24 cellular contexts compared by ENCODE assay signal in genomic region chr11:102489469-102490145, GRCh38. TPM values are rescaled to one million over a fixed set of nuclear protein-coding genes. Genes with fewer than 3 reads are reported as not detected.
"Had no signal": no experiment of that assay in that cellular context is flagged by ENCODE, and none has a peak within 500 bp of the region (broad histone marks: within the 10 kb centered on the region; RNA-seq: fewer than 3 reads in every experiment).

No MANE protein-coding gene starts in this region.

- H3K4me2 ChIP-seq: hepatocyte had no signal

- H3K36me3 Mint-ChIP-seq: immature natural killer cell, T-cell, WTC11 had no signal

- H3K27me3 ChIP-seq: breast epithelium, hepatocyte, left lung, thyroid gland, upper lobe of right lung had no signal

- H3K27ac Mint-ChIP-seq: immature natural killer cell; naive thymus-derived CD4-positive, alpha-beta T cell; T-cell; WTC11 had no signal

- H3K79me2 ChIP-seq: hepatocyte had no signal

- H2AFZ ChIP-seq: hepatocyte had no signal

- H3K4me1 Mint-ChIP-seq: central memory CD8-positive, alpha-beta T cell; immature natural killer cell; neural crest cell had no signal

- H3K27ac ChIP-seq: breast epithelium, hepatocyte, left lung, thyroid gland, upper lobe of right lung had no signal

- H3K4me3 Mint-ChIP-seq: central memory CD8-positive, alpha-beta T cell; immature natural killer cell; naive thymus-derived CD4-positive, alpha-beta T cell; neural crest cell; T-cell; WTC11 had no signal

- FAIRE-seq: colon, small intestine had no signal

- H3K9me3 ChIP-seq: breast epithelium, left lung, thyroid gland, upper lobe of right lung had no signal

- H3K36me3 ChIP-seq: breast epithelium, left lung, thyroid gland, upper lobe of right lung had no signal

- H3K4me3 ChIP-seq: breast epithelium, hepatocyte, left lung, lung, thyroid gland, upper lobe of right lung had no signal

- H3K27me3 Mint-ChIP-seq: naive thymus-derived CD4-positive, alpha-beta T cell; T-cell had no signal

- ATAC-seq: left lung; naive thymus-derived CD4-positive, alpha-beta T cell; sciatic nerve; T-cell; upper lobe of right lung; WTC11 had no signal

- H3K9me3 Mint-ChIP-seq: central memory CD8-positive, alpha-beta T cell; immature natural killer cell; naive thymus-derived CD4-positive, alpha-beta T cell; neural crest cell; T-cell; WTC11 had no signal

- DNase-seq: activated CD4-positive, alpha-beta T cell treated with anti-CD3 and anti-CD28 coated beads, Interleukin-2, amount 50 U/mL, for 48 hours; effector memory CD4-positive, alpha-beta T cell; foreskin melanocyte; glutamatergic neuron; immature natural killer cell; left lung; naive thymus-derived CD4-positive, alpha-beta T cell; occipital lobe; posterior cingulate gyrus; stimulated activated CD4-positive, alpha-beta T cell treated with anti-CD3 and anti-CD28 coated beads, Interleukin-15, amount 100 ng/mL, for 24 hours; stimulated activated naive CD4-positive, alpha-beta T cell; substantia nigra; T-cell; thyroid gland; upper lobe of right lung had no signal

- H3K4me1 ChIP-seq: left lung, upper lobe of right lung had no signal

RNA-seq across cellular contexts. Expression of gene MMP7, which starts 40.9 kb away (rescaled TPM):
- total RNA-seq: naive thymus-derived CD4-positive, alpha-beta T cell; neural crest cell; sciatic nerve had no signal
- polyA plus RNA-seq: immature natural killer cell; naive thymus-derived CD4-positive, alpha-beta T cell had no signal
